14 cellular contexts compared by ENCODE assay signal in genomic region chr22:39256979-39257378, GRCh38. TPM values are rescaled to one million over a fixed set of nuclear protein-coding genes. Genes with fewer than 3 reads are reported as not detected.
A peak's percentile ranks its signal among the peaks of the same experiment; 100 is the strongest.
DNase-seq lines count a peak whose midpoint lies in the region; ATAC-seq, FAIRE-seq and TF ChIP-seq lines count a peak whose summit lies in the region.
"Had no signal": no experiment of that assay in that cellular context is flagged by ENCODE, and none has a peak within 500 bp of the region (broad histone marks: within the 10 kb centered on the region; RNA-seq: fewer than 3 reads in every experiment).

No MANE protein-coding gene starts in this region.

- H3K4ac ChIP-seq in IMR-90 (ENCODE audit: low read depth, low read length) = peak overlapping the region; percentile 36

- no peak overlapping the region for H3K4me2 ChIP-seq in A549
- no peak overlapping the region for H3K4me2 ChIP-seq in IMR-90 (ENCODE audit: low read depth, low read length)
- no peak overlapping the region for H3K4me2 ChIP-seq in K562 (ENCODE audit: insufficient read depth, low read length)
- H3K4me2 ChIP-seq: GM23338 had no signal

- H2BK120ac ChIP-seq in IMR-90 (ENCODE audit: low read depth, low read length) = peak overlapping the region; percentile 98

- WGBS in A549 (ENCODE audit: missing lambda C conversion rate) = no CpG with 5 or more reads among the region's 2 CpGs
- no CpG with 5 or more reads among the region's 2 CpGs for WGBS in IMR-90 (ENCODE audit: extremely low coverage in 2 of 2, insufficient read length in 1 of 2), 2 experiments
- no CpG with 5 or more reads among the region's 2 CpGs for WGBS in K562 (ENCODE audit: insufficient coverage, low coverage, missing lambda C conversion rate)

- POLR2A ChIA-PET in A549 (lab: Yijun Ruan, JAX) = interaction anchor here (0.8 kb wide), 1 partner anchor 63 kb away, joined by 3 read pairs; no protein-coding TSS in a partner anchor
- POLR2A ChIA-PET in IMR-90 (lab: Charles Lee; ENCODE audit: unreplicated experiment) = no interaction called here
- POLR2A ChIA-PET in K562 (lab: Yijun Ruan, JAX) = no interaction called here

- H2AFZ ChIP-seq in IMR-90 (replicated peaks; ENCODE audit: low read length, poor library complexity) (peak overlapping the region; percentile 19), K562 (ENCODE audit: low read depth, low read length) (no peak overlapping the region)
- H2AFZ ChIP-seq: GM23338 had no signal

- H3K9me3 ChIP-seq in A549 = peaks cover 8% of the 10 kb centered on the region; the same call in 1 of the 3 replicates
- peaks cover 11% of the 10 kb centered on the region for H3K9me3 ChIP-seq in IMR-90 (ENCODE audit: control insufficient read depth, insufficient read depth, low read length)
- H3K9me3 ChIP-seq in K562 (replicated peaks; ENCODE audit: control insufficient read depth, insufficient read depth, low read depth, low read length) = peaks cover 3% of the 10 kb centered on the region
- no peaks in the 10 kb centered on the region for H3K9me3 ChIP-seq in gastrocnemius medialis
- H3K9me3 ChIP-seq: BE2C had no signal

- intact Hi-C loops in IMR-90 (cut with micrococcal nuclease) (no loop called here), K562 (cut with micrococcal nuclease) (no loop called here), gastrocnemius medialis (cut with DNase I; ENCODE audit: low total_unique reads) (loop anchor here (2.0 kb wide), 1 partner anchor 20 kb away; no protein-coding TSS in a partner anchor)

- TF ChIP-seq RAD21 in A549 (conservative IDR thresholded peaks at IDR 0.05 in 1 of 2, IDR thresholded peaks at IDR 0.05 in 1 of 2) (no peak), IMR-90 (IDR thresholded peaks at IDR 0.05; ENCODE audit: low read length) (no peak), K562 (CRISPR knock-in tag; conservative IDR thresholded peaks at IDR 0.05 in 1 of 2, IDR thresholded peaks at IDR 0.05 in 1 of 2) (no peak)

- H3K27ac ChIP-seq in A549 (peak overlapping the region in 1 of 2 experiments; percentile 91; a peak in 3 of 6 replicates), IMR-90 (ENCODE audit: insufficient read depth, low read length) (no peak overlapping the region), K562 (ENCODE audit: extremely low read depth, low read depth, low read length) (no peak overlapping the region), gastrocnemius medialis (peak overlapping the region; percentile 97 to 100 (median 99))
- H3K27ac ChIP-seq: C4-2B had no signal

- H2AK5ac ChIP-seq in IMR-90 (ENCODE audit: low read depth, low read length) = peak overlapping the region; percentile 32

- no peak for ATAC-seq in A549
- ATAC-seq in IMR-90 (ENCODE audit: low read depth) = no peak
- no peak for ATAC-seq in K562
- no peak for ATAC-seq in gastrocnemius medialis
- ATAC-seq in left lobe of liver = no peak
- ATAC-seq in HG03139 (IDR thresholded peaks at IDR 0.05; ENCODE audit: unreplicated experiment) = no peak
- ATAC-seq: GM12878, GM23338 had no signal

- no peak overlapping the region for H3K18ac ChIP-seq in IMR-90 (ENCODE audit: low read depth, low read length)

- TF ChIP-seq CTCF in A549 (IDR thresholded peaks at IDR 0.05) = no peak
- no peak for TF ChIP-seq CTCF in IMR-90 (conservative IDR thresholded peaks at IDR 0.05; ENCODE audit: low read depth, low read length)
- TF ChIP-seq CTCF in K562 (IDR thresholded peaks at IDR 0.05 in 2 of 3, conservative IDR thresholded peaks at IDR 0.05 in 1 of 3; ENCODE audit: insufficient read depth in 2 of 3, low read depth in 1 of 3, low read length in 3 of 3) = no peak
- no peak for TF ChIP-seq CTCF in gastrocnemius medialis (IDR thresholded peaks at IDR 0.05 in 4 of 5, conservative IDR thresholded peaks at IDR 0.05 in 1 of 5)

- FAIRE-seq in A549 (lab: Jason Lieb, UNC) (no peak), K562 (lab: Jason Lieb, UNC) (no peak)
- FAIRE-seq: GM12878 had no signal

- no peaks in the 10 kb centered on the region for H4K20me1 ChIP-seq in IMR-90 (ENCODE audit: insufficient read depth, low read length)
- no peaks in the 10 kb centered on the region for H4K20me1 ChIP-seq in K562 (replicated peaks; ENCODE audit: control insufficient read depth, insufficient read depth, low read length)

- no peak overlapping the region for H3K23ac ChIP-seq in IMR-90 (ENCODE audit: low read depth, low read length)

- H3K14ac ChIP-seq in IMR-90 (replicated peaks; ENCODE audit: low read depth, low read length) = no peak overlapping the region

- H3K56ac ChIP-seq in IMR-90 (ENCODE audit: extremely low read depth, insufficient read depth, low read length) = no peak overlapping the region

- CTCF ChIA-PET in A549 (lab: Yijun Ruan, JAX) = interaction anchor here (2.0 kb wide), 1 partner anchor 122 kb away, joined by 4 read pairs; no protein-coding TSS in a partner anchor
- CTCF ChIA-PET in IMR-90 (lab: Yijun Ruan, JAX) = no interaction called here
- CTCF ChIA-PET in K562 (lab: Yijun Ruan, JAX; ENCODE audit: low intra/inter-chr PET ratio) = no interaction called here

- peak overlapping the region; percentile 23; the same call in 1 of the 2 replicates for H4K91ac ChIP-seq in IMR-90 (ENCODE audit: insufficient read depth, low read depth, low read length)

- BruUV-seq in IMR-90 (replicated peaks; lab: Mats Ljungman, UMichigan) (no TSS peak), K562 (replicated peaks; lab: Mats Ljungman, UMichigan) (no TSS peak)

- H3K79me1 ChIP-seq in IMR-90 (ENCODE audit: low read depth in 1 of 2, low read length in 2 of 2) = peaks cover 0 to 18% of the 10 kb centered on the region in 2 experiments; a peak in 1 of 4 replicates

- peak overlapping the region; percentile 75 for H2AK9ac ChIP-seq in IMR-90 (replicated peaks; ENCODE audit: low read depth, low read length, poor library complexity)

- 0 out of 2 replicates have a peak overlapping the region, but pooled peaks have one; percentile 20 for H2BK20ac ChIP-seq in IMR-90 (ENCODE audit: low read depth, low read length)

- H3K9ac ChIP-seq in IMR-90 (ENCODE audit: low read depth, low read length) (no peak overlapping the region), K562 (ENCODE audit: insufficient read depth in 1 of 2, low read depth in 2 of 2, low read length in 2 of 2) (0 out of 4 replicates have a peak overlapping the region, but pooled peaks of 1 of the 2 experiments have one; percentile 35)

- TF ChIP-seq EP300 in A549 (IDR thresholded peaks at IDR 0.05) (no peak), K562 (IDR thresholded peaks at IDR 0.05; ENCODE audit: low read length) (no peak)

- H2BK5ac ChIP-seq in IMR-90 (ENCODE audit: low read depth, low read length, poor library complexity, severe bottlenecking) = no peak overlapping the region

- peak overlapping the region in 1 of 2 experiments; percentile 35; a peak in 1 of 4 replicates for H4K8ac ChIP-seq in IMR-90 (ENCODE audit: low read depth in 2 of 2, low read length in 2 of 2)

- TF ChIP-seq POLR2A in A549 (IDR thresholded peaks at IDR 0.05; ENCODE audit: low read length) = no peak
- no peak for TF ChIP-seq POLR2A in IMR-90 (IDR thresholded peaks at IDR 0.05; ENCODE audit: low read depth, low read length)
- no peak for TF ChIP-seq POLR2A in K562 (conservative IDR thresholded peaks at IDR 0.05)
- TF ChIP-seq POLR2A in gastrocnemius medialis (IDR thresholded peaks at IDR 0.05) = no peak

- H3K4me3 ChIP-seq in A549 = no peak overlapping the region
- H3K4me3 ChIP-seq in IMR-90 (ENCODE audit: insufficient read depth, low read depth, low read length) = no peak overlapping the region
- H3K4me3 ChIP-seq in K562 = no peak overlapping the region
- no peak overlapping the region for H3K4me3 ChIP-seq in gastrocnemius medialis
- H3K4me3 ChIP-seq: GM12878, GM23338 had no signal

- no peaks in the 10 kb centered on the region for H3K27me3 ChIP-seq in IMR-90 (ENCODE audit: control insufficient read depth, insufficient read depth, low read length)
- H3K27me3 ChIP-seq in K562 (ENCODE audit: control insufficient read depth in 2 of 2, insufficient read depth in 2 of 2, low read length in 2 of 2) = no peaks in the 10 kb centered on the region
- H3K27me3 ChIP-seq in gastrocnemius medialis = no peaks in the 10 kb centered on the region
- H3K27me3 ChIP-seq: BE2C had no signal

- DNase-seq in A549 (ENCODE audit: low read depth in 1 of 2, low spot score in 1 of 2) (no peak), IMR-90 (no peak), K562 (ENCODE audit: extremely low read depth in 1 of 4, low spot score in 3 of 4) (no peak), gastrocnemius medialis (no peak), left lobe of liver (ENCODE audit: low spot score) (no peak), kidney glomerular epithelial cell (lab: John Stamatoyannopoulos, UW) (no peak)
- DNase-seq: BE2C; CD4-positive, alpha-beta memory T cell; DMS79; HCEC 1CT had no signal

- H2BK15ac ChIP-seq in IMR-90 (ENCODE audit: low read depth, low read length) = peak overlapping the region; percentile 70; the same call in 1 of the 3 replicates

- H4K5ac ChIP-seq in IMR-90 (ENCODE audit: low read depth, low read length) = no peak overlapping the region

- H3K79me2 ChIP-seq in K562 (ENCODE audit: control insufficient read depth, insufficient read depth, low read length) = no peaks in the 10 kb centered on the region

- H3K4me1 ChIP-seq in A549 (peaks cover 41% of the 10 kb centered on the region), IMR-90 (ENCODE audit: control insufficient read depth, insufficient read depth, low read length) (peaks cover 32% of the 10 kb centered on the region), K562 (replicated peaks in 1 of 2; ENCODE audit: control insufficient read depth in 2 of 2, insufficient read depth in 2 of 2, low read length in 2 of 2) (peaks cover 32 to 43% of the 10 kb centered on the region in 2 experiments; a peak in 4 of 5 replicates), gastrocnemius medialis (peaks cover 46% of the 10 kb centered on the region in 2 donors)

- in situ Hi-C loops in IMR-90 (cut with MboI; ENCODE audit: low sequenced_read_pairs) = no loop called here
- in situ Hi-C loops in K562 (cut with MboI) = no loop called here
- in situ Hi-C loops in gastrocnemius medialis (cut with MboI; ENCODE audit: low sequenced_read_pairs in 4 of 4) = no loop called here

- dilution Hi-C loops in IMR-90 (cut with HindIII; ENCODE audit: low sequenced_read_pairs, unreplicated experiment) = no loop called here

- H3K36me3 ChIP-seq in IMR-90 (ENCODE audit: control insufficient read depth, insufficient read depth, low read length) (no peaks in the 10 kb centered on the region), K562 (ENCODE audit: control insufficient read depth, insufficient read depth, low read length) (no peaks in the 10 kb centered on the region), gastrocnemius medialis (no peaks in the 10 kb centered on the region)
- H3K36me3 ChIP-seq: BE2C had no signal

- H3K9me1 ChIP-seq in IMR-90 (ENCODE audit: insufficient read depth, low read length) (peaks cover 20% of the 10 kb centered on the region), K562 (ENCODE audit: control insufficient read depth, insufficient read depth, low read length) (no peaks in the 10 kb centered on the region)

RNA-seq across cellular contexts. Expression of gene PDGFB, which starts 12.2 kb away (rescaled TPM):
- polyA plus RNA-seq in A549 (2011; rRNA removed) = 4.0 and 4.5 TPM in 2 replicates
- 4.0 and 5.2 TPM in 2 replicates for polyA plus RNA-seq in A549 (2012; cell fraction: cytosol; rRNA removed)
- polyA plus RNA-seq in A549 (2012; cell fraction: nucleus; rRNA removed) = 7.2 and 9.2 TPM in 2 replicates
- 2.1 to 3.3 TPM (median 3.0 TPM) in 3 replicates for polyA plus RNA-seq in A549 (2017; fragmentation: RNase III; extraction: RNeasy Plus Mini Kit Qiagen cat#74134 plus additional on column Dnase treatment)
- 3.2 and 4.7 TPM in 2 replicates for polyA minus RNA-seq in A549 (2011; rRNA and poly(A)+ RNA removed)
- total RNA-seq in IMR-90 (2012; rRNA removed) = not detected in 2 replicates
- 0.07 and 0.09 TPM in 2 replicates for polyA plus RNA-seq in IMR-90 (2012; rRNA removed)
- 0.09 and 0.10 TPM in 2 replicates for polyA plus RNA-seq in IMR-90 (2012; cell fraction: cytosol; rRNA removed)
- polyA plus RNA-seq in IMR-90 (2012; cell fraction: nucleus; rRNA removed; ENCODE audit: low replicate concordance) = 0.06 and 0.09 TPM in 2 replicates
- 4.7 and 16.7 TPM in 2 replicates for total RNA-seq in K562 (2011; cell fraction: chromatin; rRNA removed; ENCODE audit: low replicate concordance)
- total RNA-seq in K562 (2011; cell fraction: nucleolus; rRNA removed) = 12.4 and 26.7 TPM in 2 replicates
- 8.9 and 13.1 TPM in 2 replicates for total RNA-seq in K562 (2011; cell fraction: nucleoplasm; rRNA removed)
- 0.69 and 1.1 TPM in 2 replicates for total RNA-seq in K562 (2014; rRNA removed)
- 0.13 and 0.22 TPM in 2 replicates for total RNA-seq in K562 (2014; rRNA removed; fragmentation: Illumina TruSeq; extraction: Trizol)
- total RNA-seq in K562 (2015; rRNA removed; fragmentation: Illumina TruSeq; extraction: Trizol) = 0.11 TPM in 1 of 2 replicates, not detected in the other
- total RNA-seq in K562 (2021) = 1.2 and 1.4 TPM in 2 replicates
- polyA plus RNA-seq in K562 (2011; rRNA removed) = 3.6 and 4.0 TPM in 2 replicates
- 4.9 and 8.7 TPM in 2 replicates for polyA plus RNA-seq in K562 (2011; cell fraction: cytosol; rRNA removed)
- polyA plus RNA-seq in K562 (2011; cell fraction: nucleus; rRNA removed) = 8.4 and 18.7 TPM in 2 replicates
- 0.32 and 1.7 TPM in 2 replicates for polyA plus RNA-seq in K562 (2012)
- 0.40 and 0.89 TPM in 2 replicates for polyA plus RNA-seq in K562 (2014; fragmentation: Illumina TruSeq; extraction: Trizol)
- under 1 TPM; 0.07 to 0.15 TPM for polyA plus RNA-seq in K562 (2014; fragmentation: Nextera tagmentation; extraction: Ambion mirVana)
- polyA plus RNA-seq in K562 (2014; rRNA removed) = 0.50 and 0.56 TPM in 2 replicates
- 3.8 and 6.7 TPM in 2 replicates for polyA minus RNA-seq in K562 (2011; rRNA and poly(A)+ RNA removed)
- 7.7 and 8.4 TPM in 2 replicates for polyA minus RNA-seq in K562 (2011; cell fraction: cytosol; rRNA and poly(A)+ RNA removed)
- 3.2 and 4.0 TPM in 2 replicates for polyA minus RNA-seq in K562 (2011; cell fraction: nucleus; rRNA and poly(A)+ RNA removed)
- total RNA-seq in gastrocnemius medialis = 10 to 100 TPM in 1 of 4 donors, 1 to 10 TPM in 3; 6.0 to 20.0 (median 8.9) TPM
- 0.43 TPM for total RNA-seq in left lobe of liver

Comparison
In these comparisons a context has a peak if more than half of its experiments do, and no peak if none do; other contexts are left out.
1. H3K27ac ChIP-seq: peak in gastrocnemius medialis (4 of 4); none in IMR-90 (single experiment) and K562 (single experiment).
2. Of the 35 proteins assayed by ChIP-seq in both K562 and A549: peak only in K562: KDM1A; only in A549: none; in both: ZFP36; in neither: 33.